ENCODE assay signal across 10 cellular contexts in the genomic region with DNA sequence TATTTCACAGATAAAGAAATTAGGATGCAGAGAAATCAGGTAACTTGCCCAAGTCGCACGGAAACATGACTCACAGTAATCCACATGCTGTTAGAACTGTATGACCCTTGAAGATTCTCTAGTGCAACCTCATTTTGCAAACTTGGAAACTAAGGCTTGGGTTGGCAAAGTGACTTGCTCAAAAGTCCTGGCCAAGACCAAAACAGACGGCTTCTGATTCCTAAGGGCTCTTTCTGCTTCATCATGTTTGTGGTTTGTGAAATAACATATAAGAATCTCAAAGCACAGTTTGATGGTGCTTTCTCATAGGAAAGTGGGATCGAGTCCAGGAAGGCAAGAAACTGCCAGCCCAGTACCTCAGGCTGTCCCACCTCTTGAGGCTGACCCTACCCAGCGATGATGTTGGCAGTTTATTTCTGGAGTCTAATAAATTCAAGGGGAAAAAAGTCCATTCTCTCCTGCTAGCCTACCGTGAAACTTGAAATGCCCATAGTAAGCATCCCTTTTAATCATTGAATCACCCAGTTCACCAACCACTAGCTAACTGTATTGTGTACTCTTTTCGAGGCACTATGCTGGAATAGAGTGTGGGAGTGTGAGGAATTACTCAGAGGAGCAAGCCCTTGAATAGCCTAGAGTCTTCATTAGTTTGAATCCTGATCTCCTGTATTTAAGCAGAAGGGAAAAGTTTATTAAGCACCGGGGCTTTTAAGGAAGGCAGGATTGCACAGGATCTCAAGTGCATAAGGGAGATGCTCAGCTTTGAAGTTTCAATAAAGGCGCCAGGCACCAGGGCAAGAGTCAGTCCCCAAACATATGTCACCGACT. TPM values are rescaled to one million over a fixed set of nuclear protein-coding genes. Genes with fewer than 3 reads are reported as not detected.
DNase-seq lines count a peak whose midpoint lies in the region; ATAC-seq and TF ChIP-seq lines count a peak whose summit lies in the region.
"Had no signal": no experiment of that assay in that cellular context is flagged by ENCODE, and none has a peak within 500 bp of the region (broad histone marks: within the 10 kb centered on the region; RNA-seq: fewer than 3 reads in every experiment).

No MANE protein-coding gene starts in this region.

- H3K79me2 ChIP-seq in Loucy (ENCODE audit: insufficient read depth, low read length) (no peaks in the 10 kb centered on the region), Karpas-422 (ENCODE audit: low read length) (no peaks in the 10 kb centered on the region)

- peak; percentile 81 for DNase-seq in DMS79 (lab: John Stamatoyannopoulos, UW)
- DNase-seq in astrocyte of the hippocampus (ENCODE audit: low read depth, low spot score): peak; percentile 75
- DNase-seq in natural killer cell treated with Interleukin-12 subunit alpha and Interleukin-12 subunit beta and Interleukin-15 and Interleukin-18, amount 100 ng/mL, for 72 hours (ENCODE audit: low spot score): no peak
- no peak for DNase-seq in foreskin melanocyte
- DNase-seq in Karpas-422: no peak

- H3K36me3 ChIP-seq in Loucy (ENCODE audit: insufficient read depth, low read length): no peaks in the 10 kb centered on the region
- no peaks in the 10 kb centered on the region for H3K36me3 ChIP-seq in Karpas-422 (ENCODE audit: insufficient read depth, low read length)

- no peak overlapping the region for H3K27ac ChIP-seq in Karpas-422 (ENCODE audit: low read length)

- H3K9me3 ChIP-seq in Loucy (ENCODE audit: insufficient read depth, low read depth, low read length) (no peaks in the 10 kb centered on the region), Karpas-422 (ENCODE audit: low read length) (no peaks in the 10 kb centered on the region)

- ATAC-seq in natural killer cell treated with Interleukin-12 subunit alpha and Interleukin-12 subunit beta and Interleukin-15 and Interleukin-18, amount 100 ng/mL, for 72 hours: no peak
- ATAC-seq in HG02938 (IDR thresholded peaks at IDR 0.05; ENCODE audit: unreplicated experiment): no peak

- H3K4me1 ChIP-seq in Loucy (ENCODE audit: insufficient read depth, low read length, poor library complexity, severe bottlenecking) (peaks cover 12% of the 10 kb centered on the region), Karpas-422 (ENCODE audit: low read length) (no peaks in the 10 kb centered on the region)

- peak overlapping the region; percentile 2 to 29 for H3K27ac Mint-ChIP-seq in natural killer cell treated with Interleukin-12 subunit alpha and Interleukin-12 subunit beta and Interleukin-15 and Interleukin-18, amount 100 ng/mL, for 72 hours

- no peaks in the 10 kb centered on the region for H3F3A ChIP-seq in Loucy (ENCODE audit: low read depth)

- peak overlapping the region; percentile 62 for H3K4me3 ChIP-seq in Loucy (ENCODE audit: low read length, poor library complexity, severe bottlenecking)
- H3K4me3 ChIP-seq in Karpas-422 (ENCODE audit: low read length): no peak overlapping the region
- H3K4me3 ChIP-seq: GM12878 had no signal

- H3K9me2 ChIP-seq in Loucy (replicated peaks; ENCODE audit: low read depth, low read length): no peaks in the 10 kb centered on the region
- H3K9me2 ChIP-seq in Karpas-422 (replicated peaks; ENCODE audit: insufficient read depth, low read length): no peaks in the 10 kb centered on the region

- no peaks in the 10 kb centered on the region for H3K36me3 Mint-ChIP-seq in natural killer cell treated with Interleukin-12 subunit alpha and Interleukin-12 subunit beta and Interleukin-15 and Interleukin-18, amount 100 ng/mL, for 72 hours

- no peaks in the 10 kb centered on the region for H4K20me1 ChIP-seq in Loucy (ENCODE audit: insufficient read depth, low read length, poor library complexity, severe bottlenecking)
- H4K20me1 ChIP-seq in Karpas-422 (ENCODE audit: insufficient read depth, low read depth, low read length): no peaks in the 10 kb centered on the region

- peak overlapping the region; percentile 57 for H3K4me3 Mint-ChIP-seq in natural killer cell treated with Interleukin-12 subunit alpha and Interleukin-12 subunit beta and Interleukin-15 and Interleukin-18, amount 100 ng/mL, for 72 hours

- no peak for TF ChIP-seq CTCF in Loucy (conservative IDR thresholded peaks at IDR 0.05; ENCODE audit: low read length)

- no peaks in the 10 kb centered on the region for H3K9me3 Mint-ChIP-seq in natural killer cell treated with Interleukin-12 subunit alpha and Interleukin-12 subunit beta and Interleukin-15 and Interleukin-18, amount 100 ng/mL, for 72 hours

- no peaks in the 10 kb centered on the region for H3K27me3 ChIP-seq in Loucy (ENCODE audit: insufficient read depth, low read length, poor library complexity, severe bottlenecking)
- no peaks in the 10 kb centered on the region for H3K27me3 ChIP-seq in Karpas-422 (ENCODE audit: low read length)

- H2AFZ ChIP-seq in Loucy (ENCODE audit: low read length) (peak overlapping the region; percentile 91), Karpas-422 (ENCODE audit: low read length) (no peak overlapping the region)

- peak overlapping the region; percentile 71 for H3K4me2 ChIP-seq in Loucy (ENCODE audit: low read depth, low read length, poor library complexity, severe bottlenecking)
- H3K4me2 ChIP-seq in Karpas-422 (ENCODE audit: low read depth, low read length, poor library complexity, severe bottlenecking): no peak overlapping the region

- H3K27me3 Mint-ChIP-seq in natural killer cell treated with Interleukin-12 subunit alpha and Interleukin-12 subunit beta and Interleukin-15 and Interleukin-18, amount 100 ng/mL, for 72 hours: peaks cover 29 to 38% of the 10 kb centered on the region in 2 donors

- H3K4me1 Mint-ChIP-seq in natural killer cell treated with Interleukin-12 subunit alpha and Interleukin-12 subunit beta and Interleukin-15 and Interleukin-18, amount 100 ng/mL, for 72 hours (ENCODE audit: low read depth in 2 of 2): peaks cover 17 to 22% of the 10 kb centered on the region in 2 donors

- H3K9ac ChIP-seq in Loucy (ENCODE audit: low read depth, low read length, poor library complexity, severe bottlenecking) (no peak overlapping the region), Karpas-422 (ENCODE audit: low read length) (no peak overlapping the region)

RNA-seq across cellular contexts. Expression of gene CAPSL, which starts 14.1 kb away (rescaled TPM):
- total RNA-seq in natural killer cell treated with Interleukin-12 subunit alpha and Interleukin-12 subunit beta and Interleukin-15 and Interleukin-18, amount 100 ng/mL, for 72 hours: not detected
- total RNA-seq in Karpas-422 (2014; rRNA removed; shearing (Covaris generic); ENCODE audit: low replicate concordance): not detected in 2 replicates
- total RNA-seq: GM12878, lower leg skin, ureter had no signal

Comparison
In these comparisons a context has a peak if more than half of its experiments do, and no peak if none do; other contexts are left out.
1. DNase-seq: peak in DMS79 (single experiment) and astrocyte of the hippocampus (single experiment); none in natural killer cell treated with Interleukin-12 subunit alpha and Interleukin-12 subunit beta and Interleukin-15 and Interleukin-18, amount 100 ng/mL, for 72 hours (single experiment), foreskin melanocyte (single experiment) and Karpas-422 (single experiment).